ENCODE assay signal across 8 cellular contexts in genomic region chr5:73201547-73202513, GRCh38. TPM values are rescaled to one million over a fixed set of nuclear protein-coding genes. Genes with fewer than 3 reads are reported as not detected.
DNase-seq lines count a peak whose midpoint lies in the region; ATAC-seq, FAIRE-seq and TF ChIP-seq lines count a peak whose summit lies in the region.

No MANE protein-coding gene starts in this region.

- H3K9ac ChIP-seq in colonic mucosa (ENCODE audit: low read depth in 2 of 2, low read length in 2 of 2), result peak overlapping the region; percentile 30 to 39
- no peak overlapping the region for H3K9ac ChIP-seq in HepG2 (ENCODE audit: insufficient read depth, low read depth, low read length)

- TF ChIP-seq CTCF in colonic mucosa (IDR thresholded peaks at IDR 0.05), result peak; percentile 82
- TF ChIP-seq CTCF in HepG2 (CRISPR knock-in tag; IDR thresholded peaks at IDR 0.05), result peak; percentile 94

- TF ChIP-seq POLR2A in H54 (IDR thresholded peaks at IDR 0.05; ENCODE audit: low read depth, low read length) (no peak), HepG2 (IDR thresholded peaks at IDR 0.05; ENCODE audit: insufficient read depth in 1 of 2, low read depth in 2 of 2, low read length in 2 of 2) (no peak)

- WGBS in HepG2 (ENCODE audit: low lambda C conversion rate), result 23% methylated on average over 26 of the region's 34 CpGs

- H3K27ac ChIP-seq in colonic mucosa, result no peak overlapping the region
- H3K27ac ChIP-seq in HepG2 (ENCODE audit: extremely low read length, insufficient read depth, low read length), result no peak overlapping the region

- peak; percentile 83 for DNase-seq in COLO668 (lab: John Stamatoyannopoulos, UW; ENCODE audit: unreplicated experiment)
- DNase-seq in H54 (ENCODE audit: insufficient read length, low spot score), result peak; percentile 78
- DNase-seq in NCI-H2029 treated with DMSO at 0.1 percent for 48 hours (lab: John Stamatoyannopoulos, UW), result peak; percentile 93
- peak; percentile 46 to 66 for DNase-seq in activated CD4-positive, alpha-beta T cell treated with anti-CD3 and anti-CD28 coated beads for 4 hours
- DNase-seq in colonic mucosa, result peak; percentile 96
- DNase-seq in HepG2 (ENCODE audit: low spot score), result peak; percentile 63
- DNase-seq in stimulated activated CD4-positive, alpha-beta T cell treated with anti-CD3 and anti-CD28 coated beads, TNF-alpha, amount 100 ng/mL, for 24 hours (ENCODE audit: low read depth in 3 of 3), result peak; percentile 51 to 71 (median 51)
- DNase-seq in COR-L47 (lab: John Stamatoyannopoulos, UW), result no peak

- peak; percentile 99 for ATAC-seq in HepG2

- H3K4me3 ChIP-seq in colonic mucosa, result peak overlapping the region; percentile 34
- no peak overlapping the region for H3K4me3 ChIP-seq in HepG2 (replicated peaks in 1 of 3; ENCODE audit: insufficient read depth in 1 of 3, low read depth in 2 of 3, low read length in 3 of 3)

- no peaks in the 10 kb centered on the region for H3K9me3 ChIP-seq in colonic mucosa
- no peaks in the 10 kb centered on the region for H3K9me3 ChIP-seq in HepG2 (ENCODE audit: low read length)

- no peaks in the 10 kb centered on the region for H3K79me2 ChIP-seq in HepG2 (ENCODE audit: insufficient read depth, low read length)

- H3K36me3 ChIP-seq in colonic mucosa (no peaks in the 10 kb centered on the region), HepG2 (replicated peaks in 1 of 2; ENCODE audit: control insufficient read depth in 1 of 2, insufficient read depth in 2 of 2, low read length in 2 of 2) (no peaks in the 10 kb centered on the region)

- H3K27me3 ChIP-seq in colonic mucosa, result no peaks in the 10 kb centered on the region
- H3K27me3 ChIP-seq in HepG2 (ENCODE audit: control insufficient read depth in 1 of 2, insufficient read depth in 2 of 2, low read length in 2 of 2), result peaks cover 2 to 27% of the 10 kb centered on the region in 2 experiments; a peak in 2 of 5 replicates

- CTCF ChIA-PET in HepG2 (lab: Yijun Ruan, JAX; ENCODE audit: low intra/inter-chr PET ratio, low total read pairs), result interaction anchor here (1.2 kb wide), 1 partner anchor 119 kb away, joined by 5 read pairs; no protein-coding TSS in a partner anchor

- no peak for FAIRE-seq in H54 (lab: Jason Lieb, UNC)
- FAIRE-seq in HepG2 (lab: Jason Lieb, UNC), result no peak

- POLR2A ChIA-PET in HepG2 (lab: Yijun Ruan, JAX), result interaction anchor here (0.7 kb wide), 1 partner anchor 12 kb away, joined by 4 read pairs; no protein-coding TSS in a partner anchor

- intact Hi-C loops in colonic mucosa (cut with DNase I) (no loop called here), HepG2 (cut with micrococcal nuclease; ENCODE audit: unreplicated experiment) (loop anchor here (5.0 kb wide), 2 partner anchors 120 to 280 kb away; no protein-coding TSS in a partner anchor)

- H3K4me2 ChIP-seq in HepG2 (ENCODE audit: low read depth, low read length), result peak overlapping the region; percentile 64

- BruUV-seq in HepG2 (replicated peaks; lab: Mats Ljungman, UMichigan), result no TSS peak

- in situ Hi-C loops in HepG2 (cut with HindIII; ENCODE audit: extremely low pct_ligation_motif_present, low pct_unique_long_range_greater_than_20kb), result loop anchor here (10.0 kb wide), 1 partner anchor 117 kb away; no protein-coding TSS in a partner anchor

- no peaks in the 10 kb centered on the region for H4K20me1 ChIP-seq in HepG2 (ENCODE audit: insufficient read depth, low read length)

- no peak overlapping the region for H2AFZ ChIP-seq in HepG2 (ENCODE audit: low read length)

- peak; percentile 62 for TF ChIP-seq RAD21 in HepG2 (CRISPR knock-in tag; IDR thresholded peaks at IDR 0.05)

- H3K4me1 ChIP-seq in colonic mucosa (peaks cover 5% of the 10 kb centered on the region), HepG2 (ENCODE audit: insufficient read depth, low read length) (peaks cover 6% of the 10 kb centered on the region; the same call in 1 of the 2 replicates)

- TF ChIP-seq EP300 in HepG2 (IDR thresholded peaks at IDR 0.05; ENCODE audit: low read depth in 2 of 2, low read length in 2 of 2), result no peak
- no peak for TF ChIP-seq EP300 in HepG2 (CRISPR knock-in tag; IDR thresholded peaks at IDR 0.05; ENCODE audit: borderline replicate concordance)

TF ChIP-seq in HepG2, 621 proteins besides CTCF, POLR2A, EP300 and RAD21 (continues in another document):
- TF ChIP-seq BCL3 (CRISPR knock-in tag; IDR thresholded peaks at IDR 0.05), result no peak
- TF ChIP-seq MAF1 (CRISPR knock-in tag; IDR thresholded peaks at IDR 0.05; ENCODE audit: borderline replicate concordance), result no peak
- 0 out of 2 replicates have a peak, but pooled peaks have one; percentile 35 for TF ChIP-seq ZNF773 (CRISPR knock-in tag; IDR thresholded peaks at IDR 0.05; ENCODE audit: borderline replicate concordance)
- no peak for TF ChIP-seq PRDM4 (CRISPR knock-in tag; IDR thresholded peaks at IDR 0.05; ENCODE audit: borderline replicate concordance)
- no peak for TF ChIP-seq SSRP1 (CRISPR knock-in tag; IDR thresholded peaks at IDR 0.05)
- no peak for TF ChIP-seq NFATC3 (CRISPR knock-in tag; IDR thresholded peaks at IDR 0.05)
- TF ChIP-seq TSC22D2 (CRISPR knock-in tag; IDR thresholded peaks at IDR 0.05; ENCODE audit: borderline replicate concordance), result no peak
- TF ChIP-seq CREBL2 (CRISPR knock-in tag; IDR thresholded peaks at IDR 0.05; ENCODE audit: borderline replicate concordance), result no peak
- TF ChIP-seq IKZF5 (CRISPR knock-in tag; IDR thresholded peaks at IDR 0.05), result peak; percentile 57; the same call in 1 of the 2 replicates
- no peak for TF ChIP-seq KDM4B (CRISPR knock-in tag; IDR thresholded peaks at IDR 0.05)

RNA-seq across cellular contexts. Expression of gene TMEM174, which starts 28.8 kb away (rescaled TPM):
- total RNA-seq in colonic mucosa, result not detected
- not detected in 2 replicates for total RNA-seq in HepG2 (2016; rRNA removed; fragmentation: Illumina TruSeq; extraction: Trizol)
- not detected in 2 replicates for total RNA-seq in HepG2 (2016; cell fraction: cytosol; rRNA removed; fragmentation: Illumina TruSeq; extraction: Trizol; ENCODE audit: low read depth)
- not detected in 2 replicates for total RNA-seq in HepG2 (2016; cell fraction: insoluble cytoplasmic fraction; rRNA removed; fragmentation: Illumina TruSeq; extraction: Trizol)
- not detected in 2 replicates for total RNA-seq in HepG2 (2016; cell fraction: membrane; rRNA removed; fragmentation: Illumina TruSeq; extraction: Trizol)
- total RNA-seq in HepG2 (2016; cell fraction: nucleus; rRNA removed; fragmentation: Illumina TruSeq; extraction: Trizol), result not detected in 2 replicates
- not detected in 2 replicates for polyA plus RNA-seq in HepG2 (2011; rRNA removed)
- not detected in 2 replicates for polyA plus RNA-seq in HepG2 (2011; cell fraction: cytosol; rRNA removed)
- not detected in 2 replicates for polyA plus RNA-seq in HepG2 (2011; cell fraction: nucleus; rRNA removed)
- not detected in 2 replicates for polyA plus RNA-seq in HepG2 (2012)
- polyA plus RNA-seq in HepG2 (2016; cell fraction: cytosol; fragmentation: Illumina TruSeq; extraction: Trizol; ENCODE audit: low read depth), result not detected in 2 replicates
- not detected in 2 replicates for polyA plus RNA-seq in HepG2 (2016; cell fraction: insoluble cytoplasmic fraction; fragmentation: Illumina TruSeq; extraction: Trizol; ENCODE audit: low read depth)
- not detected in 2 replicates for polyA plus RNA-seq in HepG2 (2016; cell fraction: membrane; fragmentation: Illumina TruSeq; extraction: Trizol; ENCODE audit: low read depth)
- not detected in 2 replicates for polyA plus RNA-seq in HepG2 (2016; cell fraction: nucleus; fragmentation: Illumina TruSeq; extraction: Trizol; ENCODE audit: insufficient read depth, low read depth)
- polyA minus RNA-seq in HepG2 (2011; rRNA and poly(A)+ RNA removed; ENCODE audit: low replicate concordance), result not detected in 2 replicates
- not detected in 2 replicates for polyA minus RNA-seq in HepG2 (2011; cell fraction: cytosol; rRNA and poly(A)+ RNA removed)
- polyA minus RNA-seq in HepG2 (2011; cell fraction: nucleus; rRNA and poly(A)+ RNA removed), result not detected in 2 replicates
